ENCODE assay signal across 10 cellular contexts in genomic region chr1:31707711-31708110, GRCh38. TPM values are rescaled to one million over a fixed set of nuclear protein-coding genes. Genes with fewer than 3 reads are reported as not detected.
A peak's percentile ranks its signal among the peaks of the same experiment; 100 is the strongest.
DNase-seq lines count a peak whose midpoint lies in the region; ATAC-seq, FAIRE-seq and TF ChIP-seq lines count a peak whose summit lies in the region.
"Had no signal": no experiment of that assay in that cellular context is flagged by ENCODE, and none has a peak within 500 bp of the region (broad histone marks: within the 10 kb centered on the region; RNA-seq: fewer than 3 reads in every experiment).

No MANE protein-coding gene starts in this region.

- no peak for TF ChIP-seq POLR2A in H1 (IDR thresholded peaks at IDR 0.05; ENCODE audit: control extremely low read depth in 1 of 2, low read depth in 2 of 2, low read length in 2 of 2)

- TF ChIP-seq RAD21 in H1 (IDR thresholded peaks at IDR 0.05 in 1 of 2, conservative IDR thresholded peaks at IDR 0.05 in 1 of 2; ENCODE audit: low read depth in 2 of 2, low read length in 2 of 2): peak; percentile 19 to 22; a peak in 2 of 4 replicates

- no peak overlapping the region for H2AK5ac ChIP-seq in H1 (ENCODE audit: low read depth, low read length)

- peak in 2 of 8 donors; percentile 17 to 21 for ATAC-seq in heart right ventricle
- ATAC-seq in left cardiac atrium: no peak
- no peak for ATAC-seq in HG02852 (IDR thresholded peaks at IDR 0.05; ENCODE audit: unreplicated experiment)

- H3K56ac ChIP-seq in H1 (replicated peaks; ENCODE audit: insufficient read length, low read depth, low read length): no peak overlapping the region

- H3K23ac ChIP-seq in H1 (ENCODE audit: insufficient read length): no peak overlapping the region

- H3K4me3 ChIP-seq in heart right ventricle (no peak overlapping the region), H1 (ENCODE audit: extremely low read depth in 1 of 4, insufficient read depth in 2 of 4, low read depth in 3 of 4, low read length in 4 of 4) (no peak overlapping the region)
- H3K4me3 ChIP-seq: thyroid gland had no signal

- TF ChIP-seq EP300 in H1 (IDR thresholded peaks at IDR 0.05; ENCODE audit: borderline replicate concordance in 1 of 2, low read depth in 2 of 2, low read length in 2 of 2): no peak

- H3K23me2 ChIP-seq in H1 (ENCODE audit: low read depth, low read length): peaks cover 5% of the 10 kb centered on the region

- no peak overlapping the region for H4K8ac ChIP-seq in H1 (ENCODE audit: extremely low read depth, insufficient read depth, low read length)

- no peak overlapping the region for H2BK20ac ChIP-seq in H1 (ENCODE audit: low read length)

- H2BK5ac ChIP-seq in H1 (ENCODE audit: low read depth, low read length): no peak overlapping the region

- no peak overlapping the region for H2BK120ac ChIP-seq in H1 (replicated peaks; ENCODE audit: low read depth, low read length)

- CTCF ChIA-PET in H1 (lab: Charles Lee; ENCODE audit: partially characterized antibody): interaction anchor here (1.2 to 11.5 kb wide), 8 partner anchors 9 to 82 kb away, joined by 4 to 181 read pairs (median 10); no protein-coding TSS in a partner anchor

- no peak overlapping the region for H3K4ac ChIP-seq in H1 (replicated peaks; ENCODE audit: insufficient read length, low read depth, low read length)

- H3K9me3 ChIP-seq in heart right ventricle: no peaks in the 10 kb centered on the region
- H3K9me3 ChIP-seq in H1 (ENCODE audit: insufficient read depth in 2 of 2, low read depth in 1 of 2, low read length in 1 of 2): no peaks in the 10 kb centered on the region
- H3K9me3 ChIP-seq: thyroid gland had no signal

- 39 to 42% methylated on average over 5 of the region's 5 CpGs for WGBS in heart right ventricle, 2 donors
- WGBS in H1 (ENCODE audit: extremely low coverage in 1 of 2, insufficient coverage in 1 of 2, insufficient read length in 1 of 2, insufficient replicate concordance in 2 of 2, low coverage in 1 of 2, low lambda C conversion rate in 2 of 2, missing lambda C conversion rate in 1 of 2), 2 experiments: 73% methylated on average over 5 of the region's 5 CpGs; no CpG with 5 or more reads in 1 of the 2 experiments

- no peak overlapping the region for H2BK12ac ChIP-seq in H1 (ENCODE audit: low read depth, low read length)

- no peak overlapping the region for H4K91ac ChIP-seq in H1 (replicated peaks; ENCODE audit: insufficient read length, low read length)

- no peaks in the 10 kb centered on the region for H4K20me1 ChIP-seq in H1 (replicated peaks in 1 of 2; ENCODE audit: control insufficient read depth in 1 of 2, insufficient read depth in 2 of 2, low read length in 2 of 2)

- peak overlapping the region in 2 of 10 donors; percentile 19 to 34 for H3K27ac ChIP-seq in heart right ventricle
- H3K27ac ChIP-seq in H1 (ENCODE audit: low read depth, low read length): no peak overlapping the region
- H3K27ac ChIP-seq: thyroid gland had no signal

- H3K4me2 ChIP-seq in H1 (ENCODE audit: insufficient read depth in 1 of 2, low read depth in 2 of 2, low read length in 2 of 2): no peak overlapping the region

- H3K4me1 ChIP-seq in heart right ventricle (peaks cover 6 to 53% (median 28%) of the 10 kb centered on the region in 9 donors), H1 (replicated peaks in 1 of 4; ENCODE audit: control insufficient read depth in 3 of 4, insufficient read depth in 4 of 4, low read length in 3 of 4) (peaks cover 9 to 30% (median 18%) of the 10 kb centered on the region in 4 experiments)

- H3K27me3 ChIP-seq in heart right ventricle (peaks cover 0 to 23% (median 0%) of the 10 kb centered on the region in 7 donors), H1 (replicated peaks in 1 of 4; ENCODE audit: control insufficient read depth in 3 of 4, extremely low read depth in 1 of 4, insufficient read depth in 3 of 4, low read length in 3 of 4) (no peaks in the 10 kb centered on the region; a peak in 1 of 7 replicates)
- H3K27me3 ChIP-seq: thyroid gland had no signal

- H3K36me3 ChIP-seq in heart right ventricle (no peaks in the 10 kb centered on the region), H1 (ENCODE audit: control insufficient read depth in 2 of 4, insufficient read depth in 4 of 4, low read length in 3 of 4) (no peaks in the 10 kb centered on the region)
- H3K36me3 ChIP-seq: thyroid gland had no signal

- POLR2A ChIA-PET in H1 (lab: Charles Lee; ENCODE audit: partially characterized antibody): interaction anchor here (0.9 kb wide), 1 partner anchor 9 kb away, joined by 3 read pairs; no protein-coding TSS in a partner anchor

- intact Hi-C loops in heart right ventricle (cut with DNase I) (no loop called here), left cardiac atrium (cut with DNase I) (no loop called here)

- FAIRE-seq in H1 (lab: Jason Lieb, UNC): no peak
- FAIRE-seq: G401.6 had no signal

- DNase-seq in heart right ventricle (peak in 1 of 2 donors; percentile 43), left cardiac atrium (no peak), NOMO-1 treated with dmso at 0.1 percent for 144 hours (lab: John Stamatoyannopoulos, UW; ENCODE audit: unreplicated experiment) (peak; percentile 23), H1 (ENCODE audit: low read depth in 1 of 2, low spot score in 2 of 2) (no peak), stromal cell of bone marrow (ENCODE audit: low read depth) (peak; percentile 68), ureter (ENCODE audit: low spot score) (no peak)
- DNase-seq in activated T-cell treated with anti-CD3 and anti-CD28 coated beads, Interleukin-2, amount 50 U/mL, for 1 hour: no peak
- DNase-seq: thyroid gland had no signal

- no peak overlapping the region for H3K18ac ChIP-seq in H1 (ENCODE audit: extremely low read depth, low read length)

- no peaks in the 10 kb centered on the region for H3K79me1 ChIP-seq in H1 (ENCODE audit: low read depth, low read length)

- TF ChIP-seq CTCF in heart right ventricle (IDR thresholded peaks at IDR 0.05) (peak in 5 of 9 donors; percentile 14 to 30 (median 28)), H1 (IDR thresholded peaks at IDR 0.05; ENCODE audit: control extremely low read depth in 1 of 3, insufficient read depth in 1 of 3, low read depth in 1 of 3, low read length in 3 of 3) (peak; percentile 10 to 27 (median 24); a peak in 3 of 4 replicates)

- H3K9ac ChIP-seq in H1 (replicated peaks in 1 of 4; ENCODE audit: extremely low read depth in 1 of 4, low read depth in 3 of 4, low read length in 3 of 4): no peak overlapping the region; a peak in 2 of 7 replicates

- no peak overlapping the region for H2AFZ ChIP-seq in H1 (ENCODE audit: low read length)

- H4K5ac ChIP-seq in H1 (ENCODE audit: insufficient read length, low read depth, low read length): no peak overlapping the region

- peak overlapping the region; percentile 97; the same call in 1 of the 2 replicates for H2BK15ac ChIP-seq in H1 (ENCODE audit: low read length)

- no peaks in the 10 kb centered on the region for H3K79me2 ChIP-seq in H1 (ENCODE audit: control insufficient read depth in 1 of 2, insufficient read depth in 2 of 2, low read length in 2 of 2)

- H3K14ac ChIP-seq in H1 (ENCODE audit: insufficient read length): no peak overlapping the region

TF ChIP-seq in H1, 55 proteins besides CTCF, POLR2A, EP300 and RAD21 (continues in another document):
- no peak for TF ChIP-seq SRF (IDR thresholded peaks at IDR 0.05; ENCODE audit: low read depth, low read length)
- no peak for TF ChIP-seq NANOG (IDR thresholded peaks at IDR 0.05; ENCODE audit: insufficient read depth, low read depth, low read length, poor library complexity, severe bottlenecking)
- no peak for TF ChIP-seq JUND (IDR thresholded peaks at IDR 0.05; ENCODE audit: low read length)

RNA-seq across cellular contexts. Expression of gene COL16A1, which starts 3.9 kb away (rescaled TPM):
- 10 to 100 TPM in 9 of 10 donors, 1 to 10 TPM in 1; 7.4 to 35.3 (median 16.6) TPM for total RNA-seq in heart right ventricle
- 10 to 100 TPM in 1 of 2 donors, 1 to 10 TPM in 1; 8.3 to 33.1 TPM for polyA plus RNA-seq in heart right ventricle
- total RNA-seq in left cardiac atrium: 10 to 100 TPM; 19.8 to 27.5 TPM
- total RNA-seq in H1 (2021; fragmentation: NEBNext Ultra II Directional; extraction: Animal tissue kit (Norgen Biotek cat#: 25700)): 7.9 and 10.5 TPM in 2 replicates
- polyA plus RNA-seq in H1 (2011; rRNA removed): 2.0 and 3.4 TPM in 2 replicates
- polyA plus RNA-seq in H1 (2011; cell fraction: cytosol; rRNA removed): 4.3 TPM
- 31.3 TPM for polyA plus RNA-seq in H1 (2011; cell fraction: nucleus; rRNA removed)
- 6.8 to 10.8 TPM (median 7.9 TPM) in 4 replicates for polyA plus RNA-seq in H1 (2012, experiment 1 of 2)
- polyA plus RNA-seq in H1 (2012, experiment 2 of 2): 2.9 TPM
- 4.2 TPM for polyA plus RNA-seq in H1 (2013, experiment 1 of 2)
- polyA plus RNA-seq in H1 (2013, experiment 2 of 2): 3.6 TPM
- polyA minus RNA-seq in H1 (2011; rRNA and poly(A)+ RNA removed): 3.3 and 4.2 TPM in 2 replicates
- 6.8 TPM for polyA minus RNA-seq in H1 (2011; cell fraction: cytosol; rRNA and poly(A)+ RNA removed)
- 8.7 TPM for polyA minus RNA-seq in H1 (2011; cell fraction: nucleus; rRNA and poly(A)+ RNA removed)
- 110 TPM for total RNA-seq in ureter

RNA-seq across cellular contexts. Expression of gene ADGRB2, which starts 56.4 kb away (rescaled TPM):
- 10 to 100 TPM in 2 of 10 donors, 1 to 10 TPM in 8; 4.4 to 14.9 (median 8.6) TPM for total RNA-seq in heart right ventricle
- 10 to 100 TPM in 1 of 2 donors, under 1 TPM in 1; 0.91 to 17.9 TPM for polyA plus RNA-seq in heart right ventricle
- 10 to 100 TPM; 14.0 to 18.7 TPM for total RNA-seq in left cardiac atrium
- total RNA-seq in H1 (2021; fragmentation: NEBNext Ultra II Directional; extraction: Animal tissue kit (Norgen Biotek cat#: 25700)): 25.8 and 26.2 TPM in 2 replicates
- polyA plus RNA-seq in H1 (2011; rRNA removed): 15.6 and 29.0 TPM in 2 replicates
- 20.6 TPM for polyA plus RNA-seq in H1 (2011; cell fraction: cytosol; rRNA removed)
- polyA plus RNA-seq in H1 (2011; cell fraction: nucleus; rRNA removed): 126 TPM
- 17.3 to 29.1 TPM (median 22.1 TPM) in 4 replicates for polyA plus RNA-seq in H1 (2012, experiment 1 of 2)
- polyA plus RNA-seq in H1 (2012, experiment 2 of 2): 15.4 TPM
- polyA plus RNA-seq in H1 (2013, experiment 1 of 2): 13.4 TPM
- polyA plus RNA-seq in H1 (2013, experiment 2 of 2): 13.0 TPM
- 7.5 and 9.4 TPM in 2 replicates for polyA minus RNA-seq in H1 (2011; rRNA and poly(A)+ RNA removed)
- 14.0 TPM for polyA minus RNA-seq in H1 (2011; cell fraction: cytosol; rRNA and poly(A)+ RNA removed)
- polyA minus RNA-seq in H1 (2011; cell fraction: nucleus; rRNA and poly(A)+ RNA removed): 22.9 TPM
- total RNA-seq in ureter: 7.5 TPM

Comparison
In these comparisons a context has a peak if more than half of its experiments do, and no peak if none do; other contexts are left out.
1. DNase-seq: peak in NOMO-1 treated with dmso at 0.1 percent for 144 hours (single experiment) and stromal cell of bone marrow (single experiment); none in left cardiac atrium (single experiment), H1 (0 of 2), ureter (single experiment) and activated T-cell treated with anti-CD3 and anti-CD28 coated beads, Interleukin-2, amount 50 U/mL, for 1 hour (single experiment).